12 cellular contexts compared by ENCODE assay signal in the genomic region with DNA sequence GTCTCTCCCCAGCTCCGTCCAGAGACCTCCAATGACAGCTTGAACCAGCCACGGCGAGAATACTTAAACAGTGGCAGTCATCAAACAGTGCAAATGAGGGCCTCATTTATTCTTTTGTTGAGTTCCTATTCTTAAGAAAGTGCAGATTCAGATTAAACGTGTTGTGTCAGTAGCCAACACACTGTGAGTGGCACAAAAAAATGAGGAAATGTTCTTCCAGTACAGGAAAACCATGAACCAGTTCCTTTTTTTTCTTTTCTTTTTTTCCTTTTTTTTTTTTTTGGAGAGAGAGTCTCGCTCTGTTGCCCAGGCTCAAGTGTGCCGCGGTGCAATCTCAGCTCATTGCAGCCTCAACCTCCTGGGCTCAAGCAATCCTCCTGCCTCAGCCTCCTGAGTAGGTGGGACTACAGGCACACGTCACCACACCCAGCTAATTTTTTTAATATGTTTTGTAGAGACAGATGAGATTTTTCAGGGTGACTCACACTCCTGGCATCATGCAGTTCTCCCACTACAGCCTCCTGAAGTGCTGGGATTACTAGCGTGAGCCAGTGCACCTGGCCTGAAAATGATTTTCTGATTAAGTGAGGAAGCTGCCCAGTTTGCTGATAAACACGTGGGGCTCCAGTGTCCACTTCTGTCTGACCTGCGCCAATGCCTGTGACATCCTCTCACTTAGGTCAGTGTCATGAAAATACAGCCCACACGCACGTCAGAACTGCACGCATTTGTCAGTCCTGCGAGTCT.
DNase-seq lines count a peak whose midpoint lies in the region; ATAC-seq and TF ChIP-seq lines count a peak whose summit lies in the region.
"Had no signal": no experiment of that assay in that cellular context is flagged by ENCODE, and none has a peak within 500 bp of the region (broad histone marks: within the 10 kb centered on the region; RNA-seq: fewer than 3 reads in every experiment).

No MANE protein-coding gene starts in this region.

- H3K4me3 Mint-ChIP-seq in activated naive CD8-positive, alpha-beta T cell treated with anti-CD3 and anti-CD28 coated beads, Interleukin-2, amount 50 U/mL, for 24 hours, result no peak overlapping the region
- H3K4me3 Mint-ChIP-seq: activated naive CD8-positive, alpha-beta T cell; CD4-positive, alpha-beta memory T cell; T-cell had no signal

- no peak for ATAC-seq in activated naive CD8-positive, alpha-beta T cell treated with anti-CD3 and anti-CD28 coated beads, Interleukin-2, amount 50 U/mL, for 24 hours
- no peak for ATAC-seq in GM19324 (IDR thresholded peaks at IDR 0.05; ENCODE audit: low FRiP score, unreplicated experiment)
- ATAC-seq: psoas muscle, T-cell had no signal

- H3K36me3 Mint-ChIP-seq in activated naive CD8-positive, alpha-beta T cell treated with anti-CD3 and anti-CD28 coated beads, Interleukin-2, amount 50 U/mL, for 24 hours (ENCODE audit: low read depth), result no peaks in the 10 kb centered on the region
- H3K36me3 Mint-ChIP-seq: activated naive CD8-positive, alpha-beta T cell; CD4-positive, alpha-beta memory T cell; T-cell had no signal

- no peaks in the 10 kb centered on the region for H3K4me1 Mint-ChIP-seq in activated naive CD8-positive, alpha-beta T cell treated with anti-CD3 and anti-CD28 coated beads, Interleukin-2, amount 50 U/mL, for 24 hours
- H3K4me1 Mint-ChIP-seq: CD4-positive, alpha-beta memory T cell; T-cell had no signal

- no peak overlapping the region for H3K4me3 ChIP-seq in epithelial cell of esophagus (ENCODE audit: low read length)
- H3K4me3 ChIP-seq: psoas muscle had no signal

- no peaks in the 10 kb centered on the region for H3K9me3 Mint-ChIP-seq in activated naive CD8-positive, alpha-beta T cell treated with anti-CD3 and anti-CD28 coated beads, Interleukin-2, amount 50 U/mL, for 24 hours

- peaks cover 11% of the 10 kb centered on the region for H3K27me3 Mint-ChIP-seq in activated naive CD8-positive, alpha-beta T cell treated with anti-CD3 and anti-CD28 coated beads, Interleukin-2, amount 50 U/mL, for 24 hours

- H3K27ac Mint-ChIP-seq in activated naive CD8-positive, alpha-beta T cell treated with anti-CD3 and anti-CD28 coated beads, Interleukin-2, amount 50 U/mL, for 24 hours, result no peak overlapping the region
- H3K27ac Mint-ChIP-seq: activated naive CD8-positive, alpha-beta T cell; T-cell had no signal

- DNase-seq in GDM1 (lab: John Stamatoyannopoulos, UW) (peak; percentile 8), NCI-H226 (peak; percentile 53), epithelial cell of esophagus (ENCODE audit: low read depth) (peak; percentile 20), putamen (ENCODE audit: low spot score) (peak; percentile 14)
- DNase-seq in activated naive CD8-positive, alpha-beta T cell treated with anti-CD3 and anti-CD28 coated beads, Interleukin-2, amount 50 U/mL, for 24 hours, result no peak
- DNase-seq in stimulated activated CD8-positive, alpha-beta memory T cell treated with anti-CD3 and anti-CD28 coated beads, Interleukin-4, amount 100 ng/mL, for 48 hours, result no peak
- DNase-seq: activated CD4-positive, alpha-beta T cell treated with anti-CD3 and anti-CD28 coated beads for 1 hour; CD4-positive, alpha-beta memory T cell; psoas muscle; T-cell had no signal

- TF ChIP-seq CTCF in epithelial cell of esophagus (IDR thresholded peaks at IDR 0.05; ENCODE audit: insufficient read depth, low read depth, low read length, missing control alignments), result no peak

Comparison
In these comparisons a context has a peak if more than half of its experiments do, and no peak if none do; other contexts are left out.
1. DNase-seq: peak in GDM1 (single experiment), NCI-H226 (single experiment), epithelial cell of esophagus (single experiment) and putamen (single experiment); none in activated naive CD8-positive, alpha-beta T cell treated with anti-CD3 and anti-CD28 coated beads, Interleukin-2, amount 50 U/mL, for 24 hours (single experiment) and stimulated activated CD8-positive, alpha-beta memory T cell treated with anti-CD3 and anti-CD28 coated beads, Interleukin-4, amount 100 ng/mL, for 48 hours (single experiment).